25 cellular contexts compared by ENCODE assay signal in the genomic region with DNA sequence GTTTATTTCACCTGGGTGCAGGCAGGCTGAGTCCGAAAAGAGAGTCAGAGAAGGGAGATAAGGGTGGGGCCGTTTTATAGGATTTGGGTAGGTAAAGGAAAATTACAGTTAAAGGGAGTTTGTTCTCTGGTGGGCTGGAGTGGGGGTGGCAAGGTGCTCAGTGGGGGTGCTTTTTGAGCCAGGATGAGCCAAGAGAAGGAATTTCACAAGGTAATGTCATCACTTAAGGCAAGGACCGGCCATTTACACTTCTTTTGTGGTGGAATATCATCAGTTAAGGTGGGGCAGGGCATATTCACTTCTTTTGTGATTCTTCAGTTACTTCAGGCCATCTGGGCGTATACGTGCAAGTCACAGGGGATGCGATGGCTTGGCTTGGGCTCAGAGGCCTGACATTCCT. TPM values are rescaled to one million over a fixed set of nuclear protein-coding genes. Genes with fewer than 3 reads are reported as not detected.
"Had no signal": no experiment of that assay in that cellular context is flagged by ENCODE, and none has a peak within 500 bp of the region (broad histone marks: within the 10 kb centered on the region; RNA-seq: fewer than 3 reads in every experiment).

No MANE protein-coding gene starts in this region.

RNA-seq across cellular contexts. Expression of gene SCGB3A2, which starts 8.6 kb away (rescaled TPM):
- total RNA-seq: heart left ventricle, kidney, left colon, liver, mammary epithelial cell, mesothelial cell of epicardium, mononuclear cell, omental fat pad, progenitor cell of endocrine pancreas, pulmonary artery endothelial cell, renal cortical epithelial cell, right atrium auricular region, right lobe of liver, skeletal muscle tissue, temporal lobe, tibial nerve, urinary bladder, vagina had no signal
- polyA plus RNA-seq: immature natural killer cell, liver, mammary epithelial cell, urinary bladder had no signal

RNA-seq across cellular contexts. Expression of gene C5orf46, which starts 36.4 kb away (rescaled TPM):
- total RNA-seq: kidney, left colon, left lung, liver, lower lobe of right lung, mononuclear cell, natural killer cell, omental fat pad, ovary, progenitor cell of endocrine pancreas, pulmonary artery endothelial cell, skeletal muscle tissue, temporal lobe, tibial nerve, upper lobe of left lung, vagina had no signal
- polyA plus RNA-seq: immature natural killer cell, liver, ovary, urinary bladder had no signal

RNA-seq across cellular contexts. Expression of gene SPINK1, which starts 38.4 kb away (rescaled TPM):
- total RNA-seq: lower lobe of right lung, mammary epithelial cell, natural killer cell, omental fat pad, pulmonary artery endothelial cell, right atrium auricular region, skeletal muscle tissue, smooth muscle cell, vagina had no signal
- polyA plus RNA-seq: immature natural killer cell, mammary epithelial cell, ovary had no signal
